24 cellular contexts compared by ENCODE assay signal in genomic region chr2:119741868-119742267, GRCh38. TPM values are rescaled to one million over a fixed set of nuclear protein-coding genes. Genes with fewer than 3 reads are reported as not detected.
DNase-seq lines count a peak whose midpoint lies in the region; ATAC-seq and TF ChIP-seq lines count a peak whose summit lies in the region.
"Had no signal": no experiment of that assay in that cellular context is flagged by ENCODE, and none has a peak within 500 bp of the region (broad histone marks: within the 10 kb centered on the region; RNA-seq: fewer than 3 reads in every experiment).

No MANE protein-coding gene starts in this region.

- no TSS peak for BruUV-seq in Panc1 (replicated peaks; lab: Mats Ljungman, UMichigan)

- no peak for TF ChIP-seq CTCF in Panc1 (IDR thresholded peaks at IDR 0.05)
- no peak for TF ChIP-seq CTCF in esophagus muscularis mucosa (IDR thresholded peaks at IDR 0.05)
- TF ChIP-seq CTCF in neural crest cell (conservative IDR thresholded peaks at IDR 0.05), result no peak
- no peak for TF ChIP-seq CTCF in endothelial cell (IDR thresholded peaks at IDR 0.05; ENCODE audit: unreplicated experiment)

- H3K27me3 Mint-ChIP-seq in activated naive CD4-positive, alpha-beta T cell treated with anti-CD3 and anti-CD28 coated beads, Interleukin-2, amount 10 ng/mL, durations not matched to agents 7 days and 5 days, result peaks cover 25% of the 10 kb centered on the region
- H3K27me3 Mint-ChIP-seq in neural crest cell (ENCODE audit: low read depth) (peaks cover 22% of the 10 kb centered on the region), endothelial cell (ENCODE audit: unreplicated experiment) (no peaks in the 10 kb centered on the region), T-helper 17 cell (peaks cover 20% of the 10 kb centered on the region)

- H3K9me3 ChIP-seq in Panc1 (ENCODE audit: control insufficient read depth, insufficient read depth, low read depth, low read length) (no peaks in the 10 kb centered on the region), esophagus muscularis mucosa (no peaks in the 10 kb centered on the region), T-helper 17 cell (ENCODE audit: control insufficient read depth, low read length, poor library complexity, severe bottlenecking) (no peaks in the 10 kb centered on the region)
- H3K9me3 ChIP-seq: BE2C had no signal

- no peaks in the 10 kb centered on the region; the same call in 1 of the 2 replicates for H3K36me3 ChIP-seq in Panc1 (ENCODE audit: control insufficient read depth, insufficient read depth, low read length)
- no peaks in the 10 kb centered on the region for H3K36me3 ChIP-seq in esophagus muscularis mucosa
- H3K36me3 ChIP-seq: BE2C had no signal

- WGBS in esophagus muscularis mucosa, result 89% methylated on average over 3 of the region's 3 CpGs

- in situ Hi-C loops in Panc1 (cut with HindIII; ENCODE audit: low pct_unique_long_range_greater_than_20kb, low sequenced_read_pairs), result no loop called here
- in situ Hi-C loops in KBM-7 (cut with MboI; ENCODE audit: low pct_unique_long_range_greater_than_20kb, low sequenced_read_pairs), result no loop called here

- CTCF ChIA-PET in activated naive CD4-positive, alpha-beta T cell treated with anti-CD3 and anti-CD28 coated beads, Interleukin-2, amount 10 ng/mL, durations not matched to agents 7 days and 5 days (lab: Charles Lee), result interaction anchor here (0.8 to 1.4 kb wide), 2 partner anchors 12 to 250 kb away, joined by 3 read pairs; no protein-coding TSS in a partner anchor
- CTCF ChIA-PET in Panc1 (lab: Charles Lee), result no interaction called here

- no peaks in the 10 kb centered on the region for H3K4me1 Mint-ChIP-seq in activated naive CD4-positive, alpha-beta T cell treated with anti-CD3 and anti-CD28 coated beads, Interleukin-2, amount 10 ng/mL, durations not matched to agents 7 days and 5 days
- H3K4me1 Mint-ChIP-seq in neural crest cell, result peaks cover 2% of the 10 kb centered on the region
- H3K4me1 Mint-ChIP-seq in endothelial cell (ENCODE audit: unreplicated experiment), result no peaks in the 10 kb centered on the region
- H3K4me1 Mint-ChIP-seq in T-helper 17 cell, result peaks cover 5% of the 10 kb centered on the region

- peak overlapping the region; percentile 69 for H3K27ac Mint-ChIP-seq in activated naive CD4-positive, alpha-beta T cell treated with anti-CD3 and anti-CD28 coated beads, Interleukin-2, amount 10 ng/mL, durations not matched to agents 7 days and 5 days
- H3K27ac Mint-ChIP-seq in neural crest cell (ENCODE audit: unreplicated experiment) (peak overlapping the region; percentile 57), endothelial cell (ENCODE audit: unreplicated experiment) (no peak overlapping the region), T-helper 17 cell (no peak overlapping the region)

- H3K4me3 Mint-ChIP-seq in activated naive CD4-positive, alpha-beta T cell treated with anti-CD3 and anti-CD28 coated beads, Interleukin-2, amount 10 ng/mL, durations not matched to agents 7 days and 5 days, result no peak overlapping the region
- no peak overlapping the region for H3K4me3 Mint-ChIP-seq in neural crest cell
- no peak overlapping the region for H3K4me3 Mint-ChIP-seq in endothelial cell (ENCODE audit: unreplicated experiment)
- H3K4me3 Mint-ChIP-seq in T-helper 17 cell, result no peak overlapping the region

- H3K36me3 Mint-ChIP-seq in activated naive CD4-positive, alpha-beta T cell treated with anti-CD3 and anti-CD28 coated beads, Interleukin-2, amount 10 ng/mL, durations not matched to agents 7 days and 5 days, result no peaks in the 10 kb centered on the region
- H3K36me3 Mint-ChIP-seq in neural crest cell (ENCODE audit: low read depth), result no peaks in the 10 kb centered on the region
- H3K36me3 Mint-ChIP-seq in endothelial cell (ENCODE audit: low read depth, unreplicated experiment), result no peaks in the 10 kb centered on the region
- H3K36me3 Mint-ChIP-seq in T-helper 17 cell (ENCODE audit: low read depth), result peaks cover 9% of the 10 kb centered on the region

- H3K27me3 ChIP-seq in Panc1 (ENCODE audit: control insufficient read depth, insufficient read depth, low read length) (peaks cover 4% of the 10 kb centered on the region; the same call in 1 of the 2 replicates), esophagus muscularis mucosa (no peaks in the 10 kb centered on the region)
- H3K27me3 ChIP-seq: BE2C had no signal

- no peak overlapping the region for H3K27ac ChIP-seq in Panc1 (ENCODE audit: low read length)
- no peak overlapping the region for H3K27ac ChIP-seq in esophagus muscularis mucosa (replicated peaks in 1 of 4)
- H3K27ac ChIP-seq: 22Rv1, PC-9, RWPE1 had no signal

- H3K4me3 ChIP-seq in Panc1 (ENCODE audit: low read depth in 2 of 2, low read length in 2 of 2), result no peak overlapping the region
- H3K4me3 ChIP-seq in esophagus muscularis mucosa, result no peak overlapping the region
- H3K4me3 ChIP-seq: K562, PC-9 had no signal

- no peak for TF ChIP-seq POLR2A in esophagus muscularis mucosa (IDR thresholded peaks at IDR 0.05; ENCODE audit: low read depth)

- H3K4me1 ChIP-seq in Panc1 (ENCODE audit: control insufficient read depth, insufficient read depth, low read length) (no peaks in the 10 kb centered on the region), esophagus muscularis mucosa (no peaks in the 10 kb centered on the region)
- H3K4me1 ChIP-seq: BE2C had no signal

- DNase-seq in activated naive CD4-positive, alpha-beta T cell treated with anti-CD3 and anti-CD28 coated beads, Interleukin-2, amount 10 ng/mL, durations not matched to agents 7 days and 5 days, result no peak
- DNase-seq in activated naive CD4-positive, alpha-beta T cell treated with Interleukin-2 at 50 U/mL for 16 hours, result no peak
- DNase-seq in Panc1 (ENCODE audit: low read depth, low spot score) (no peak), esophagus muscularis mucosa (ENCODE audit: extremely low spot score) (peak; percentile 82), neural crest cell (ENCODE audit: low read depth, low spot score) (no peak), KBM-7 (no peak), endothelial cell (ENCODE audit: low spot score) (no peak), T-helper 17 cell (no peak)
- DNase-seq: ACHN; BE2C; DMS153; DND-41; MM.1S; NCI-H1417; NCI-H1694; NCI-H446 treated with DMSO at 0.1 percent for 48 hours; NCI-H526; NCI-H82; NK-92 treated with Interleukin-12 subunit alpha and Interleukin-12 subunit beta, amount 100 ng/mL, for 24 hours; PC-9; SHP77 treated with DMSO at 0.1 percent for 48 hours had no signal

- H3K9me3 Mint-ChIP-seq in activated naive CD4-positive, alpha-beta T cell treated with anti-CD3 and anti-CD28 coated beads, Interleukin-2, amount 10 ng/mL, durations not matched to agents 7 days and 5 days, result no peaks in the 10 kb centered on the region
- H3K9me3 Mint-ChIP-seq in neural crest cell (no peaks in the 10 kb centered on the region), endothelial cell (ENCODE audit: unreplicated experiment) (no peaks in the 10 kb centered on the region)

- TF ChIP-seq EP300 in esophagus muscularis mucosa (IDR thresholded peaks at IDR 0.05), result no peak

- ATAC-seq in Panc1 (peak; percentile 65; the same call in 1 of the 2 replicates), T-helper 17 cell (no peak)
- ATAC-seq: K562 had no signal

- intact Hi-C loops in Panc1 (cut with micrococcal nuclease; ENCODE audit: unreplicated experiment) (no loop called here), esophagus muscularis mucosa (cut with DNase I) (no loop called here)

- POLR2A ChIA-PET in Panc1 (lab: Charles Lee), result interaction anchor here (0.7 kb wide), 1 partner anchor 9 kb away, joined by 5 read pairs; no protein-coding TSS in a partner anchor

RNA-seq across cellular contexts. Expression of gene PTPN4, which starts 17.9 kb away (rescaled TPM):
- total RNA-seq in Panc1 (2021; ENCODE audit: unreplicated experiment), result 45.9 TPM
- 11.8 TPM for polyA plus RNA-seq in Panc1 (2012; ENCODE audit: insufficient read length)
- 10 to 100 TPM; 21.3 to 39.9 (median 24.7) TPM for total RNA-seq in esophagus muscularis mucosa
- 39.3 and 46.8 TPM in 2 replicates for total RNA-seq in neural crest cell
- 51.0 TPM for total RNA-seq in endothelial cell (ENCODE audit: unreplicated experiment)
- 100 to 1,000 TPM; 128 to 149 TPM for total RNA-seq in T-helper 17 cell

Comparison
In these comparisons a context has a peak if more than half of its experiments do, and no peak if none do; other contexts are left out.
1. H3K27ac Mint-ChIP-seq: peak in activated naive CD4-positive, alpha-beta T cell treated with anti-CD3 and anti-CD28 coated beads, Interleukin-2, amount 10 ng/mL, durations not matched to agents 7 days and 5 days (single experiment) and neural crest cell (single experiment); none in endothelial cell (single experiment) and T-helper 17 cell (single experiment).